Comparison of ENCODE assay signal across 24 cellular contexts in the genomic region with DNA sequence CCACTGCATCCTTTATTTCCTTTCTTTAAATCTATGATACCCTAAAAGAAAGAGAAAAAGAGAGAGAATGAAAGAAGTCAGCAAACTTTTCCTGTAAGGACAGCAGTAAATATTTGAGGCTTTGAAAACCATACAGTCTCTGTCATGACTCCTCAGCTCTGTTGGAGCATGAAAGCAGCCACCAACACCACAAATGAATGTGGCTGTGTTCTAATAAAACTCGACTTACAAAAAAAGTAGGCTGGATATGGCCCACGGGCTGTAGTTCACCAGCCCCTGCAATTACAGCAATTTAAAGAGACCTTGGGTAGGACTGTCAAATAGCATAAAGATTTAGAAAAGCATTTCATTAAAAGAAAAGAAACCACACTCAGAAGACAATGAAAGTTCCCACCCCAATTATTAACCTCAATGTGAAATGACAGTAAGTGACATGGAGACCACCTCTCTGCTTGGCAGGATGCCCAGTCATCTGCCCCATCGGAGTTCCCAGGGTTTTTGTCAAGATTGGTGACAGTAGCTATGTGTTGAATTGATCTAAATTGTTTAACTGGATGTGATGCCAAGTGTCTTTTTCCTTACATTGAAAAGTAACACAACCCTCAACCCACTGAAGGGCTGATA. TPM values are rescaled to one million over a fixed set of nuclear protein-coding genes. Genes with fewer than 3 reads are reported as not detected.
DNase-seq lines count a peak whose midpoint lies in the region; ATAC-seq, FAIRE-seq and TF ChIP-seq lines count a peak whose summit lies in the region.
"Had no signal": no experiment of that assay in that cellular context is flagged by ENCODE, and none has a peak within 500 bp of the region (broad histone marks: within the 10 kb centered on the region; RNA-seq: fewer than 3 reads in every experiment).

No MANE protein-coding gene starts in this region.

- DNase-seq in HepG2 (ENCODE audit: low spot score), result no peak
- DNase-seq in right lobe of liver, result no peak
- DNase-seq in NCI-H2227 treated with DMSO at 0.1 percent for 48 hours (lab: John Stamatoyannopoulos, UW), result peak; percentile 75
- peak; percentile 63 for DNase-seq in myocyte (ENCODE audit: low read depth)
- DNase-seq in HTR-8/SVneo (ENCODE audit: insufficient read length, low spot score), result no peak
- no peak for DNase-seq in superior temporal gyrus (ENCODE audit: extremely low spot score)
- no peak for DNase-seq in SIG-M5 treated with dmso at 0.1 percent for 504 hours (lab: John Stamatoyannopoulos, UW; ENCODE audit: unreplicated experiment)
- DNase-seq: C1 segment of cervical spinal cord; CD8-positive, alpha-beta memory T cell; GOT3; NCI-H1417 treated with DMSO at 0.1 percent for 48 hours; NCI-H187 treated with DMSO at 0.1 percent for 48 hours; NCI-H2171; NCI-H446 treated with DMSO at 0.1 percent for 48 hours; NCI-H774; OCI-M1; RPMI8226; SHP77 treated with DMSO at 0.1 percent for 48 hours had no signal

- CTCF ChIA-PET in HepG2 (lab: Yijun Ruan, JAX; ENCODE audit: low intra/inter-chr PET ratio, low total read pairs), result no interaction called here

- H3K36me3 ChIP-seq in HepG2 (replicated peaks in 1 of 2; ENCODE audit: control insufficient read depth in 1 of 2, insufficient read depth in 2 of 2, low read length in 2 of 2) (peaks cover 28 to 91% of the 10 kb centered on the region in 2 experiments), right lobe of liver (no peaks in the 10 kb centered on the region)

- intact Hi-C loops in HepG2 (cut with micrococcal nuclease; ENCODE audit: unreplicated experiment) (no loop called here), right lobe of liver (cut with DNase I) (no loop called here)

- peaks cover 29% of the 10 kb centered on the region; the same call in 1 of the 2 replicates for H4K20me1 ChIP-seq in HepG2 (ENCODE audit: insufficient read depth, low read length)

- FAIRE-seq in HepG2 (lab: Jason Lieb, UNC) (no peak), HTR-8/SVneo (lab: Jason Lieb, UNC) (no peak)
- FAIRE-seq: A204.1, D721Med, GM12892, GM18507 had no signal

- ATAC-seq in HepG2 (no peak), right lobe of liver (no peak), HG03135 (IDR thresholded peaks at IDR 0.05; ENCODE audit: unreplicated experiment) (no peak)

- no peak overlapping the region for H3K27ac ChIP-seq in HepG2 (ENCODE audit: extremely low read length, insufficient read depth, low read length)
- H3K27ac ChIP-seq in right lobe of liver, result no peak overlapping the region
- H3K27ac ChIP-seq: HL-60 had no signal

- H3K79me2 ChIP-seq in HepG2 (ENCODE audit: insufficient read depth, low read length), result peaks cover 35% of the 10 kb centered on the region

- no peaks in the 10 kb centered on the region for H3K4me1 ChIP-seq in HepG2 (ENCODE audit: insufficient read depth, low read length)
- H3K4me1 ChIP-seq in right lobe of liver, result no peaks in the 10 kb centered on the region

- no peak overlapping the region for H2AFZ ChIP-seq in HepG2 (ENCODE audit: low read length)

- no peak overlapping the region for H3K9ac ChIP-seq in HepG2 (ENCODE audit: insufficient read depth, low read depth, low read length)

- H3K27me3 ChIP-seq in HepG2 (ENCODE audit: control insufficient read depth in 1 of 2, insufficient read depth in 2 of 2, low read length in 2 of 2) (no peaks in the 10 kb centered on the region), right lobe of liver (no peaks in the 10 kb centered on the region)

- TF ChIP-seq EP300 in HepG2 (IDR thresholded peaks at IDR 0.05; ENCODE audit: low read depth in 2 of 2, low read length in 2 of 2) (no peak), HepG2 (CRISPR knock-in tag; IDR thresholded peaks at IDR 0.05; ENCODE audit: borderline replicate concordance) (no peak)

- H3K4me3 ChIP-seq in HepG2 (replicated peaks in 1 of 3; ENCODE audit: insufficient read depth in 1 of 3, low read depth in 2 of 3, low read length in 3 of 3), result no peak overlapping the region
- no peak overlapping the region for H3K4me3 ChIP-seq in right lobe of liver

- no peak for TF ChIP-seq CTCF in HepG2 (CRISPR knock-in tag; IDR thresholded peaks at IDR 0.05)
- no peak for TF ChIP-seq CTCF in right lobe of liver (IDR thresholded peaks at IDR 0.05)

- in situ Hi-C loops in HepG2 (cut with HindIII; ENCODE audit: extremely low pct_ligation_motif_present, low pct_unique_long_range_greater_than_20kb), result no loop called here

- TF ChIP-seq POLR2A in HepG2 (IDR thresholded peaks at IDR 0.05; ENCODE audit: insufficient read depth in 1 of 2, low read depth in 2 of 2, low read length in 2 of 2) (no peak), right lobe of liver (IDR thresholded peaks at IDR 0.05) (no peak)

- POLR2A ChIA-PET in HepG2 (lab: Yijun Ruan, JAX), result no interaction called here

- H3K4me2 ChIP-seq in HepG2 (ENCODE audit: low read depth, low read length), result no peak overlapping the region

- H3K9me3 ChIP-seq in HepG2 (ENCODE audit: low read length), result no peaks in the 10 kb centered on the region
- H3K9me3 ChIP-seq in right lobe of liver, result no peaks in the 10 kb centered on the region

- no peak for TF ChIP-seq RAD21 in HepG2 (CRISPR knock-in tag; IDR thresholded peaks at IDR 0.05)

- WGBS in HepG2 (ENCODE audit: low lambda C conversion rate), result 90% methylated on average over 3 of the region's 3 CpGs
- 65% methylated on average over 3 of the region's 3 CpGs for WGBS in right lobe of liver (ENCODE audit: insufficient coverage, low coverage, low lambda C conversion rate, missing lambda C conversion rate)

- BruUV-seq in HepG2 (replicated peaks; lab: Mats Ljungman, UMichigan), result no TSS peak

TF ChIP-seq in HepG2, 621 proteins besides CTCF, POLR2A, EP300 and RAD21 (continues in another document):
- TF ChIP-seq RBM22 (optimal IDR thresholded peaks at IDR 0.05; ENCODE audit: low read length) (peak; percentile 73), ZNF687 (CRISPR knock-in tag; IDR thresholded peaks at IDR 0.05) (no peak)
- TF ChIP-seq, protein P1, sequence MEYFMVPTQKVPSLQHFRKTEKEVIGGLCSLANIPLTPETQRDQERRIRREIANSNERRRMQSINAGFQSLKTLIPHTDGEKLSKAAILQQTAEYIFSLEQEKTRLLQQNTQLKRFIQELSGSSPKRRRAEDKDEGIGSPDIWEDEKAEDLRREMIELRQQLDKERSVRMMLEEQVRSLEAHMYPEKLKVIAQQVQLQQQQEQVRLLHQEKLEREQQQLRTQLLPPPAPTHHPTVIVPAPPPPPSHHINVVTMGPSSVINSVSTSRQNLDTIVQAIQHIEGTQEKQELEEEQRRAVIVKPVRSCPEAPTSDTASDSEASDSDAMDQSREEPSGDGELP (IDR thresholded peaks at IDR 0.05; ENCODE audit: borderline replicate concordance, low read depth), result no peak

RNA-seq across cellular contexts. Expression of gene TNFRSF21, which starts 50.9 kb away (rescaled TPM):
- total RNA-seq in HepG2 (2016; rRNA removed; fragmentation: Illumina TruSeq; extraction: Trizol) (35.4 and 46.3 TPM in 2 replicates), right lobe of liver (1 to 10 TPM; 1.9 to 7.9 (median 5.3) TPM), myocyte (27.7 and 30.3 TPM in 2 replicates)
- total RNA-seq in HepG2 (2016; cell fraction: cytosol; rRNA removed; fragmentation: Illumina TruSeq; extraction: Trizol; ENCODE audit: low read depth), result 64.4 and 66.8 TPM in 2 replicates
- total RNA-seq in HepG2 (2016; cell fraction: insoluble cytoplasmic fraction; rRNA removed; fragmentation: Illumina TruSeq; extraction: Trizol), result 32.9 and 45.1 TPM in 2 replicates
- total RNA-seq in HepG2 (2016; cell fraction: membrane; rRNA removed; fragmentation: Illumina TruSeq; extraction: Trizol), result 83.9 and 85.3 TPM in 2 replicates
- total RNA-seq in HepG2 (2016; cell fraction: nucleus; rRNA removed; fragmentation: Illumina TruSeq; extraction: Trizol), result 42.5 and 44.5 TPM in 2 replicates
- polyA plus RNA-seq in HepG2 (2011; rRNA removed), result 24.8 and 27.5 TPM in 2 replicates
- 28.3 and 32.5 TPM in 2 replicates for polyA plus RNA-seq in HepG2 (2011; cell fraction: cytosol; rRNA removed)
- polyA plus RNA-seq in HepG2 (2011; cell fraction: nucleus; rRNA removed), result 26.7 and 28.4 TPM in 2 replicates
- polyA plus RNA-seq in HepG2 (2012), result 29.4 and 72.1 TPM in 2 replicates
- polyA plus RNA-seq in HepG2 (2016; cell fraction: cytosol; fragmentation: Illumina TruSeq; extraction: Trizol; ENCODE audit: low read depth), result 7.7 and 9.6 TPM in 2 replicates
- polyA plus RNA-seq in HepG2 (2016; cell fraction: insoluble cytoplasmic fraction; fragmentation: Illumina TruSeq; extraction: Trizol; ENCODE audit: low read depth), result 42.9 and 49.8 TPM in 2 replicates
- polyA plus RNA-seq in HepG2 (2016; cell fraction: membrane; fragmentation: Illumina TruSeq; extraction: Trizol; ENCODE audit: low read depth), result 32.5 and 38.1 TPM in 2 replicates
- 56.9 and 64.9 TPM in 2 replicates for polyA plus RNA-seq in HepG2 (2016; cell fraction: nucleus; fragmentation: Illumina TruSeq; extraction: Trizol; ENCODE audit: insufficient read depth, low read depth)
- polyA minus RNA-seq in HepG2 (2011; rRNA and poly(A)+ RNA removed; ENCODE audit: low replicate concordance), result 26.7 and 80.6 TPM in 2 replicates
- 40.3 and 44.4 TPM in 2 replicates for polyA minus RNA-seq in HepG2 (2011; cell fraction: cytosol; rRNA and poly(A)+ RNA removed)
- 66.8 and 71.1 TPM in 2 replicates for polyA minus RNA-seq in HepG2 (2011; cell fraction: nucleus; rRNA and poly(A)+ RNA removed)
- polyA plus RNA-seq in myocyte (2012), result 11.8 TPM

Comparison
In these comparisons a context has a peak if more than half of its experiments do, and no peak if none do; other contexts are left out.
1. DNase-seq: peak in NCI-H2227 treated with DMSO at 0.1 percent for 48 hours (single experiment) and myocyte (single experiment); none in HepG2 (single experiment), right lobe of liver (0 of 3), HTR-8/SVneo (single experiment), superior temporal gyrus (single experiment) and SIG-M5 treated with dmso at 0.1 percent for 504 hours (single experiment).